ENCODE assay signal across 8 cellular contexts in genomic region chr3:127697531-127698240, GRCh38. TPM values are rescaled to one million over a fixed set of nuclear protein-coding genes. Genes with fewer than 3 reads are reported as not detected.
A peak's percentile ranks its signal among the peaks of the same experiment; 100 is the strongest.
DNase-seq lines count a peak whose midpoint lies in the region; ATAC-seq and TF ChIP-seq lines count a peak whose summit lies in the region.

No MANE protein-coding gene starts in this region.

- no peaks in the 10 kb centered on the region for H3K36me3 Mint-ChIP-seq in activated T-cell treated with anti-CD3 and anti-CD28 coated beads, Interleukin-2, amount 50 U/mL, for 4 hours (ENCODE audit: insufficient read depth)
- H3K36me3 Mint-ChIP-seq in natural killer cell treated with Interleukin-12 subunit alpha and Interleukin-12 subunit beta and Interleukin-15 and Interleukin-18, amount 100 ng/mL, for 72 hours = no peaks in the 10 kb centered on the region

- TF ChIP-seq CTCF in fibroblast of pulmonary artery (IDR thresholded peaks at IDR 0.05; ENCODE audit: low read length, missing control alignments) (no peak), transverse colon (IDR thresholded peaks at IDR 0.05) (no peak)

- peaks cover 37% of the 10 kb centered on the region for H3K4me1 ChIP-seq in ACC112 (ENCODE audit: control insufficient read depth, insufficient read depth, low read length, unreplicated experiment)
- peaks cover 20 to 30% (median 26%) of the 10 kb centered on the region in 4 donors for H3K4me1 ChIP-seq in transverse colon

- no peaks in the 10 kb centered on the region for H3K9me3 ChIP-seq in transverse colon

- peak overlapping the region; percentile 47 for H3K4me3 ChIP-seq in ACC112 (ENCODE audit: low read depth, low read length)
- H3K4me3 ChIP-seq in fibroblast of pulmonary artery (replicated peaks; ENCODE audit: low read depth, low read length) = peak overlapping the region; percentile 24
- peak overlapping the region in 1 of 4 donors; percentile 13 for H3K4me3 ChIP-seq in transverse colon

- peak overlapping the region; percentile 58 for H2AFZ ChIP-seq in ACC112 (ENCODE audit: low read length, unreplicated experiment)

- DNase-seq in NCI-H82 treated with DMSO at 0.1 percent for 48 hours (lab: John Stamatoyannopoulos, UW; ENCODE audit: unreplicated experiment) = peak; percentile 81
- DNase-seq in activated T-cell treated with anti-CD3 and anti-CD28 coated beads, Interleukin-2, amount 50 U/mL, for 4 hours = no peak
- DNase-seq in fibroblast of pulmonary artery (ENCODE audit: low read depth) = peak; percentile 92
- no peak for DNase-seq in natural killer cell treated with Interleukin-12 subunit alpha and Interleukin-12 subunit beta and Interleukin-15 and Interleukin-18, amount 100 ng/mL, for 72 hours (ENCODE audit: low spot score)
- DNase-seq in transverse colon = peak; percentile 62

- H3K27ac Mint-ChIP-seq in natural killer cell treated with Interleukin-12 subunit alpha and Interleukin-12 subunit beta and Interleukin-15 and Interleukin-18, amount 100 ng/mL, for 72 hours = no peak overlapping the region

- peak; percentile 45 for TF ChIP-seq EP300 in transverse colon (IDR thresholded peaks at IDR 0.05; ENCODE audit: low read depth)

- H3K4me1 Mint-ChIP-seq in activated T-cell treated with anti-CD3 and anti-CD28 coated beads, Interleukin-2, amount 50 U/mL, for 4 hours (ENCODE audit: low read depth) = peaks cover 3% of the 10 kb centered on the region
- H3K4me1 Mint-ChIP-seq in natural killer cell treated with Interleukin-12 subunit alpha and Interleukin-12 subunit beta and Interleukin-15 and Interleukin-18, amount 100 ng/mL, for 72 hours (ENCODE audit: low read depth in 2 of 2) = peaks cover 0 to 2% of the 10 kb centered on the region in 2 donors

- 52% methylated on average over 15 of the region's 16 CpGs; no CpG with 5 or more reads in 1 of the 2 donors for WGBS in transverse colon (ENCODE audit: low coverage in 1 of 2), 2 donors

- no peak for TF ChIP-seq POLR2A in transverse colon (IDR thresholded peaks at IDR 0.05)

- no peaks in the 10 kb centered on the region for H3K9me3 Mint-ChIP-seq in activated T-cell treated with anti-CD3 and anti-CD28 coated beads, Interleukin-2, amount 50 U/mL, for 4 hours
- H3K9me3 Mint-ChIP-seq in natural killer cell treated with Interleukin-12 subunit alpha and Interleukin-12 subunit beta and Interleukin-15 and Interleukin-18, amount 100 ng/mL, for 72 hours = no peaks in the 10 kb centered on the region

- H3K4me3 Mint-ChIP-seq in activated T-cell treated with anti-CD3 and anti-CD28 coated beads, Interleukin-2, amount 50 U/mL, for 4 hours = no peak overlapping the region
- H3K4me3 Mint-ChIP-seq in natural killer cell treated with Interleukin-12 subunit alpha and Interleukin-12 subunit beta and Interleukin-15 and Interleukin-18, amount 100 ng/mL, for 72 hours = no peak overlapping the region

- ATAC-seq in GM18502 (IDR thresholded peaks at IDR 0.05; ENCODE audit: poor library complexity, unreplicated experiment) (peak; percentile 74), HG03354 (IDR thresholded peaks at IDR 0.05; ENCODE audit: poor library complexity, severe bottlenecking, unreplicated experiment) (peak; percentile 79)
- ATAC-seq in activated T-cell treated with anti-CD3 and anti-CD28 coated beads, Interleukin-2, amount 50 U/mL, for 4 hours = peak; percentile 78
- peak; percentile 72 to 81 for ATAC-seq in natural killer cell treated with Interleukin-12 subunit alpha and Interleukin-12 subunit beta and Interleukin-15 and Interleukin-18, amount 100 ng/mL, for 72 hours

- in situ Hi-C loops in transverse colon (cut with MboI; ENCODE audit: low pct_ligation_motif_present in 1 of 4, low pct_unique_long_range_greater_than_20kb in 1 of 4, low sequenced_read_pairs in 3 of 4) = loop anchor here in 1 of 4 donors (25.0 kb wide), 1 partner anchor 140 kb away; no protein-coding TSS in a partner anchor

- H3K27ac ChIP-seq in ACC112 (ENCODE audit: low read depth, low read length) (peak overlapping the region; percentile 68), transverse colon (peak overlapping the region; percentile 84 to 92 (median 90))

- H3K27me3 Mint-ChIP-seq in activated T-cell treated with anti-CD3 and anti-CD28 coated beads, Interleukin-2, amount 50 U/mL, for 4 hours (ENCODE audit: low read depth) = no peaks in the 10 kb centered on the region
- H3K27me3 Mint-ChIP-seq in natural killer cell treated with Interleukin-12 subunit alpha and Interleukin-12 subunit beta and Interleukin-15 and Interleukin-18, amount 100 ng/mL, for 72 hours = no peaks in the 10 kb centered on the region

- H3K27me3 ChIP-seq in ACC112 (ENCODE audit: insufficient read depth, low read length) (no peaks in the 10 kb centered on the region), transverse colon (no peaks in the 10 kb centered on the region)

- intact Hi-C loops in transverse colon (cut with DNase I; ENCODE audit: low total_unique reads) = no loop called here

- no peaks in the 10 kb centered on the region for H3K79me2 ChIP-seq in ACC112 (ENCODE audit: control insufficient read depth, insufficient read depth, low read length, unreplicated experiment)

- H3K36me3 ChIP-seq in ACC112 (ENCODE audit: insufficient read depth, low read length) (no peaks in the 10 kb centered on the region), transverse colon (peaks cover 0 to 3% (median 0%) of the 10 kb centered on the region in 4 donors)

RNA-seq across cellular contexts. Expression of gene ABTB1, which starts 24.9 kb away (rescaled TPM):
- 1 to 10 TPM; 4.7 to 8.8 (median 6.1) TPM for total RNA-seq in activated T-cell treated with anti-CD3 and anti-CD28 coated beads, Interleukin-2, amount 50 U/mL, for 4 hours
- 10 to 100 TPM; 16.9 to 18.3 TPM for total RNA-seq in natural killer cell treated with Interleukin-12 subunit alpha and Interleukin-12 subunit beta and Interleukin-15 and Interleukin-18, amount 100 ng/mL, for 72 hours
- total RNA-seq in transverse colon = 10 to 100 TPM; 29.6 to 80.4 (median 45.8) TPM

Comparison
In these comparisons a context has a peak if more than half of its experiments do, and no peak if none do; other contexts are left out.
1. DNase-seq: peak in NCI-H82 treated with DMSO at 0.1 percent for 48 hours (single experiment), fibroblast of pulmonary artery (single experiment) and transverse colon (single experiment); none in activated T-cell treated with anti-CD3 and anti-CD28 coated beads, Interleukin-2, amount 50 U/mL, for 4 hours (single experiment) and natural killer cell treated with Interleukin-12 subunit alpha and Interleukin-12 subunit beta and Interleukin-15 and Interleukin-18, amount 100 ng/mL, for 72 hours (single experiment).
2. Peak in every context shown above with its lines, with median percentiles within 50 percentile points of each other: ATAC-seq.